ENCODE assay signal across 10 cellular contexts in the genomic region with DNA sequence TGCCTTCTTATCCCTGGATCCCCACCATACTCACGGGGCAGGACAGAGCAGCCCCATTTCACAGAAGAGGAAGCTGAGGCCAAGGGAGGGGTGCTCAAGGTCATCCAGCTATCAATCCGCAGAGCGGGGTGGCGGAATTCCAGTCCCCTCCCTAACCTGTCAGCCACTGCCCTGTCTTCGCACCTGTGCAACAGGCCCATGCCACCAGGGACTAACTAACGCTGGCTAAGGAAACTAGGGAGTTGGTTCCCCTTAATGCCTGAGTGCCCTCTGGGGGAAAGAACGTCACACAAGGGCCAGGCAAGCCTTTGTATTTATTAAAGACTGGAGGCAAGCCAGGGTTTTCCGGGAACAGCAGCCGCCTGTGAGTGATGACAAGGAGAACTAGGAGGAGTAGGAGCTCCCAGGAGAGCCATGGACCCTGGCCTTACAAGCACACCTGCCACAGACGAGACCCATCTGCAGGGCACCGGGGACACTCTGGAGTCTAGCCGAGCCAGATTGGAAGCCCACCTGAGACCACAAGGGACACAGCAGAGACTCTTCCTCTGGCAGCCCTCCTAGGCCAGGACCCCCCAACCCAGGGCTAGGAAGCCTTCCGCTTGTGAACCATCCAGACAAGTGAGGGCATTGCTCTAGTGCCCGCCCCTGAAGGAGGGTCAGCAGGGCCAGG.
DNase-seq lines count a peak whose midpoint lies in the region; ATAC-seq and TF ChIP-seq lines count a peak whose summit lies in the region.
"Had no signal": no experiment of that assay in that cellular context is flagged by ENCODE, and none has a peak within 500 bp of the region (broad histone marks: within the 10 kb centered on the region; RNA-seq: fewer than 3 reads in every experiment).

No MANE protein-coding gene starts in this region.

- TF ChIP-seq CTCF in activated CD8-positive, alpha-beta T cell treated with anti-CD3 and anti-CD28 coated beads for 36 hours (IDR thresholded peaks at IDR 0.05) = no peak

- POLR2A ChIA-PET in activated CD8-positive, alpha-beta T cell treated with anti-CD3 and anti-CD28 coated beads for 36 hours (lab: Charles Lee) = interaction anchor here (0.9 to 44.1 kb wide), 4 partner anchors 8 to 45 kb away, joined by 3 to 1125 read pairs (median 9); a partner anchor contains a TSS
- POLR2A ChIA-PET in activated CD8-positive, alpha-beta T cell treated with anti-CD3 and anti-CD28 coated beads, Interleukin-2, amount 10 ng/mL, durations not matched to agents 7 days and 5 days (lab: Charles Lee) = interaction anchor here (0.8 kb wide), 1 partner anchor 9 kb away, joined by 3 read pairs; no protein-coding TSS in a partner anchor

- H3K27me3 ChIP-seq in mucosa of rectum (ENCODE audit: control insufficient read depth in 2 of 2, insufficient read depth in 2 of 2, low read length in 2 of 2) = no peaks in the 10 kb centered on the region

- H3K27me3 Mint-ChIP-seq in activated CD8-positive, alpha-beta T cell treated with anti-CD3 and anti-CD28 coated beads for 36 hours = no peaks in the 10 kb centered on the region
- no peaks in the 10 kb centered on the region for H3K27me3 Mint-ChIP-seq in activated CD8-positive, alpha-beta T cell treated with anti-CD3 and anti-CD28 coated beads, Interleukin-2, amount 10 ng/mL, durations not matched to agents 7 days and 5 days (ENCODE audit: low read depth)
- no peaks in the 10 kb centered on the region for H3K27me3 Mint-ChIP-seq in effector memory CD8-positive, alpha-beta T cell

- peaks cover 88 to 91% of the 10 kb centered on the region in 2 donors for H3K36me3 ChIP-seq in mucosa of rectum (ENCODE audit: control insufficient read depth in 2 of 2, insufficient read depth in 2 of 2, low read length in 2 of 2)
- peaks cover 8% of the 10 kb centered on the region for H3K36me3 ChIP-seq in urinary bladder (ENCODE audit: insufficient read depth)

- H3K4me3 Mint-ChIP-seq in activated CD8-positive, alpha-beta T cell treated with anti-CD3 and anti-CD28 coated beads for 36 hours = no peak overlapping the region
- no peak overlapping the region for H3K4me3 Mint-ChIP-seq in activated CD8-positive, alpha-beta T cell treated with anti-CD3 and anti-CD28 coated beads, Interleukin-2, amount 10 ng/mL, durations not matched to agents 7 days and 5 days
- no peak overlapping the region for H3K4me3 Mint-ChIP-seq in effector memory CD8-positive, alpha-beta T cell

- CTCF ChIA-PET in activated CD8-positive, alpha-beta T cell treated with anti-CD3 and anti-CD28 coated beads for 36 hours (lab: Charles Lee) = interaction anchor here (7.8 kb wide), 1 partner anchor 22 kb away, joined by 55 read pairs; no protein-coding TSS in a partner anchor
- CTCF ChIA-PET in activated CD8-positive, alpha-beta T cell treated with anti-CD3 and anti-CD28 coated beads, Interleukin-2, amount 10 ng/mL, durations not matched to agents 7 days and 5 days (lab: Charles Lee) = no interaction called here

- peaks cover 78% of the 10 kb centered on the region for H3K36me3 Mint-ChIP-seq in activated CD8-positive, alpha-beta T cell treated with anti-CD3 and anti-CD28 coated beads for 36 hours (ENCODE audit: low read depth)
- H3K36me3 Mint-ChIP-seq in activated CD8-positive, alpha-beta T cell treated with anti-CD3 and anti-CD28 coated beads, Interleukin-2, amount 10 ng/mL, durations not matched to agents 7 days and 5 days (ENCODE audit: low read depth) = peaks cover 82% of the 10 kb centered on the region
- peaks cover 100% of the 10 kb centered on the region for H3K36me3 Mint-ChIP-seq in effector memory CD8-positive, alpha-beta T cell (ENCODE audit: insufficient read depth)

- H3K4me1 ChIP-seq in mucosa of rectum (ENCODE audit: control insufficient read depth in 2 of 2, insufficient read depth in 2 of 2, low read length in 2 of 2) (peaks cover 31 to 47% of the 10 kb centered on the region in 2 donors), urinary bladder (ENCODE audit: insufficient read depth) (peaks cover 3% of the 10 kb centered on the region)

- no peaks in the 10 kb centered on the region for H3K9me3 ChIP-seq in mucosa of rectum (ENCODE audit: control insufficient read depth in 2 of 2, low read length in 2 of 2)

- no peak for ATAC-seq in activated CD8-positive, alpha-beta T cell treated with anti-CD3 and anti-CD28 coated beads for 36 hours
- no peak for ATAC-seq in activated CD8-positive, alpha-beta T cell treated with anti-CD3 and anti-CD28 coated beads, Interleukin-2, amount 10 ng/mL, durations not matched to agents 7 days and 5 days
- no peak for ATAC-seq in effector memory CD8-positive, alpha-beta T cell (replicated peaks)

- peak overlapping the region; percentile 26 to 34 for H3K9ac ChIP-seq in mucosa of rectum (ENCODE audit: low read depth in 1 of 2, low read length in 2 of 2)

- no peak for DNase-seq in activated CD8-positive, alpha-beta T cell treated with anti-CD3 and anti-CD28 coated beads for 36 hours
- DNase-seq in activated CD8-positive, alpha-beta T cell treated with anti-CD3 and anti-CD28 coated beads, Interleukin-2, amount 10 ng/mL, durations not matched to agents 7 days and 5 days = no peak
- DNase-seq in effector memory CD8-positive, alpha-beta T cell = no peak
- DNase-seq in KBM-7 (no peak), SKM-1 (lab: John Stamatoyannopoulos, UW; ENCODE audit: unreplicated experiment) (no peak)
- no peak for DNase-seq in effector CD8-positive, alpha-beta T cell (lab: John Stamatoyannopoulos, UW)

- WGBS in urinary bladder = 40% methylated on average over 14 of the region's 14 CpGs

- in situ Hi-C loops in KBM-7 (cut with MboI; ENCODE audit: low pct_unique_long_range_greater_than_20kb, low sequenced_read_pairs) = no loop called here

- H3K9me3 Mint-ChIP-seq in activated CD8-positive, alpha-beta T cell treated with anti-CD3 and anti-CD28 coated beads for 36 hours = no peaks in the 10 kb centered on the region
- no peaks in the 10 kb centered on the region for H3K9me3 Mint-ChIP-seq in activated CD8-positive, alpha-beta T cell treated with anti-CD3 and anti-CD28 coated beads, Interleukin-2, amount 10 ng/mL, durations not matched to agents 7 days and 5 days (ENCODE audit: insufficient read depth)
- H3K9me3 Mint-ChIP-seq in effector memory CD8-positive, alpha-beta T cell = no peaks in the 10 kb centered on the region

- H3K27ac Mint-ChIP-seq in activated CD8-positive, alpha-beta T cell treated with anti-CD3 and anti-CD28 coated beads for 36 hours = peak overlapping the region; percentile 67
- no peak overlapping the region for H3K27ac Mint-ChIP-seq in activated CD8-positive, alpha-beta T cell treated with anti-CD3 and anti-CD28 coated beads, Interleukin-2, amount 10 ng/mL, durations not matched to agents 7 days and 5 days
- peak overlapping the region; percentile 52 to 85 for H3K27ac Mint-ChIP-seq in effector memory CD8-positive, alpha-beta T cell

- intact Hi-C loops in activated CD8-positive, alpha-beta T cell treated with anti-CD3 and anti-CD28 coated beads for 36 hours (cut with micrococcal nuclease) = no loop called here

- H3K4me1 Mint-ChIP-seq in activated CD8-positive, alpha-beta T cell treated with anti-CD3 and anti-CD28 coated beads for 36 hours (ENCODE audit: low read depth) = peaks cover 20% of the 10 kb centered on the region
- peaks cover 28% of the 10 kb centered on the region for H3K4me1 Mint-ChIP-seq in activated CD8-positive, alpha-beta T cell treated with anti-CD3 and anti-CD28 coated beads, Interleukin-2, amount 10 ng/mL, durations not matched to agents 7 days and 5 days (ENCODE audit: low read depth)
- H3K4me1 Mint-ChIP-seq in effector memory CD8-positive, alpha-beta T cell (ENCODE audit: low read depth in 2 of 2) = peaks cover 19 to 22% of the 10 kb centered on the region in 2 donors

- H3K27ac ChIP-seq in mucosa of rectum (ENCODE audit: low read depth in 2 of 2, low read length in 2 of 2) = peak overlapping the region; percentile 86 to 95
- H3K27ac ChIP-seq in urinary bladder (ENCODE audit: low read depth) = peak overlapping the region; percentile 76
- H3K27ac ChIP-seq: C4-2B, SK-N-MC had no signal

- no peak overlapping the region for H3K4me3 ChIP-seq in mucosa of rectum (ENCODE audit: low read length in 2 of 2)
- no peak overlapping the region for H3K4me3 ChIP-seq in urinary bladder (ENCODE audit: low read depth, low read length)
- H3K4me3 ChIP-seq: SK-N-MC had no signal
